In genomic region chr1:154557248-154557938, GRCh38 we compare ENCODE assay signal across 8 cellular contexts. TPM values are rescaled to one million over a fixed set of nuclear protein-coding genes. Genes with fewer than 3 reads are reported as not detected.
DNase-seq lines count a peak whose midpoint lies in the region; ATAC-seq lines count a peak whose summit lies in the region.

No MANE protein-coding gene starts in this region.

- peak overlapping the region; percentile 99 for H3K4me3 Mint-ChIP-seq in T-helper 1 cell treated with Interleukin-12 subunit alpha and Interleukin-12 subunit beta and Interleukin-4 antibody, amounts not matched to agents 30 μg/mL and 1 μg/mL, for 36 hours
- peak overlapping the region; percentile 97 for H3K4me3 Mint-ChIP-seq in activated T-helper 17 cell treated with anti-CD3 and anti-CD28 coated beads, Interleukin-2, amount 50 U/mL, for 72 hours

- H3K9ac ChIP-seq in iPS-20b (ENCODE audit: low read depth, low read length) (peak overlapping the region; percentile 88), stomach smooth muscle (ENCODE audit: low read length in 2 of 2) (peak overlapping the region; percentile 86)

- H3K27me3 ChIP-seq in iPS-20b (ENCODE audit: insufficient read depth, low read length), result no peaks in the 10 kb centered on the region
- H3K27me3 ChIP-seq in stomach smooth muscle (ENCODE audit: control insufficient read depth in 1 of 2, insufficient read depth in 2 of 2, low read length in 2 of 2), result no peaks in the 10 kb centered on the region

- H3K4me1 Mint-ChIP-seq in T-helper 1 cell treated with Interleukin-12 subunit alpha and Interleukin-12 subunit beta and Interleukin-4 antibody, amounts not matched to agents 30 μg/mL and 1 μg/mL, for 36 hours (ENCODE audit: low read depth), result peaks cover 39% of the 10 kb centered on the region
- H3K4me1 Mint-ChIP-seq in activated T-helper 17 cell treated with anti-CD3 and anti-CD28 coated beads, Interleukin-2, amount 50 U/mL, for 72 hours, result peaks cover 29% of the 10 kb centered on the region

- H3K4me3 ChIP-seq in iPS-20b (ENCODE audit: low read length), result peak overlapping the region; percentile 91
- peak overlapping the region; percentile 64 to 86 for H3K4me3 ChIP-seq in stomach smooth muscle (ENCODE audit: low read length in 2 of 2)

- DNase-seq in T-helper 1 cell (no peak), NAMALWA (ENCODE audit: low spot score) (no peak), DMS53 treated with DMSO at 0.1 percent for 48 hours (lab: John Stamatoyannopoulos, UW; ENCODE audit: unreplicated experiment) (no peak), NCI-H2171 (lab: John Stamatoyannopoulos, UW) (no peak)

- H3K27ac ChIP-seq in iPS-20b (ENCODE audit: low read length) (peak overlapping the region; percentile 80), stomach smooth muscle (ENCODE audit: low read length) (peak overlapping the region; percentile 38)

- peaks cover 4% of the 10 kb centered on the region for H3K27me3 Mint-ChIP-seq in T-helper 1 cell treated with Interleukin-12 subunit alpha and Interleukin-12 subunit beta and Interleukin-4 antibody, amounts not matched to agents 30 μg/mL and 1 μg/mL, for 36 hours (ENCODE audit: low read depth)
- no peaks in the 10 kb centered on the region for H3K27me3 Mint-ChIP-seq in activated T-helper 17 cell treated with anti-CD3 and anti-CD28 coated beads, Interleukin-2, amount 50 U/mL, for 72 hours

- H3K9me3 ChIP-seq in iPS-20b (ENCODE audit: insufficient read depth, low read depth, low read length) (no peaks in the 10 kb centered on the region), stomach smooth muscle (ENCODE audit: control insufficient read depth in 2 of 2, low read length in 2 of 2) (no peaks in the 10 kb centered on the region)

- H3K4me1 ChIP-seq in iPS-20b (ENCODE audit: insufficient read depth, low read length) (peaks cover 14% of the 10 kb centered on the region), stomach smooth muscle (ENCODE audit: control insufficient read depth, insufficient read depth, low read length) (peaks cover 59% of the 10 kb centered on the region)

- no peak for ATAC-seq in activated T-helper 17 cell treated with anti-CD3 and anti-CD28 coated beads, Interleukin-2, amount 50 U/mL, for 72 hours (replicated peaks)

- H3K36me3 ChIP-seq in iPS-20b (ENCODE audit: insufficient read depth, low read depth, low read length), result peaks cover 39% of the 10 kb centered on the region
- H3K36me3 ChIP-seq in stomach smooth muscle (ENCODE audit: control insufficient read depth in 2 of 2, insufficient read depth in 2 of 2, low read length in 2 of 2), result peaks cover 29 to 32% of the 10 kb centered on the region in 2 donors

- H3K27ac Mint-ChIP-seq in T-helper 1 cell treated with Interleukin-12 subunit alpha and Interleukin-12 subunit beta and Interleukin-4 antibody, amounts not matched to agents 30 μg/mL and 1 μg/mL, for 36 hours, result peak overlapping the region; percentile 91
- H3K27ac Mint-ChIP-seq in activated T-helper 17 cell treated with anti-CD3 and anti-CD28 coated beads, Interleukin-2, amount 50 U/mL, for 72 hours, result peak overlapping the region; percentile 93

- peaks cover 33% of the 10 kb centered on the region for H3K36me3 Mint-ChIP-seq in T-helper 1 cell treated with Interleukin-12 subunit alpha and Interleukin-12 subunit beta and Interleukin-4 antibody, amounts not matched to agents 30 μg/mL and 1 μg/mL, for 36 hours (ENCODE audit: low read depth)
- peaks cover 63% of the 10 kb centered on the region for H3K36me3 Mint-ChIP-seq in activated T-helper 17 cell treated with anti-CD3 and anti-CD28 coated beads, Interleukin-2, amount 50 U/mL, for 72 hours (ENCODE audit: low read depth)

- H3K9me3 Mint-ChIP-seq in T-helper 1 cell treated with Interleukin-12 subunit alpha and Interleukin-12 subunit beta and Interleukin-4 antibody, amounts not matched to agents 30 μg/mL and 1 μg/mL, for 36 hours, result no peaks in the 10 kb centered on the region
- no peaks in the 10 kb centered on the region for H3K9me3 Mint-ChIP-seq in activated T-helper 17 cell treated with anti-CD3 and anti-CD28 coated beads, Interleukin-2, amount 50 U/mL, for 72 hours

RNA-seq across cellular contexts. Expression of gene UBE2Q1, which starts 1.1 kb away (rescaled TPM):
- total RNA-seq in activated T-helper 17 cell treated with anti-CD3 and anti-CD28 coated beads, Interleukin-2, amount 50 U/mL, for 72 hours, result 100 to 1,000 TPM in 1 of 2 donors, 10 to 100 TPM in 1; 91.6 to 118 TPM

RNA-seq across cellular contexts. Expression of gene CHRNB2, which starts 10.2 kb away (rescaled TPM):
- total RNA-seq in activated T-helper 17 cell treated with anti-CD3 and anti-CD28 coated beads, Interleukin-2, amount 50 U/mL, for 72 hours, result under 1 TPM in 1 of 2 donors, not detected in 1; 0.05 TPM

RNA-seq across cellular contexts. Expression of gene ADAR, which starts 50.6 kb away (rescaled TPM):
- total RNA-seq in activated T-helper 17 cell treated with anti-CD3 and anti-CD28 coated beads, Interleukin-2, amount 50 U/mL, for 72 hours, result 100 to 1,000 TPM; 185 to 213 TPM

RNA-seq across cellular contexts. Expression of gene SHE, which starts 55.2 kb away (rescaled TPM):
- under 1 TPM in 1 of 2 donors, not detected in 1; 0.03 TPM for total RNA-seq in activated T-helper 17 cell treated with anti-CD3 and anti-CD28 coated beads, Interleukin-2, amount 50 U/mL, for 72 hours

RNA-seq across cellular contexts. Expression of gene TDRD10, which starts 55.4 kb away (rescaled TPM):
- total RNA-seq in activated T-helper 17 cell treated with anti-CD3 and anti-CD28 coated beads, Interleukin-2, amount 50 U/mL, for 72 hours, result not detected
